Comparison of ENCODE assay signal across 1 cellular context in the genomic region with DNA sequence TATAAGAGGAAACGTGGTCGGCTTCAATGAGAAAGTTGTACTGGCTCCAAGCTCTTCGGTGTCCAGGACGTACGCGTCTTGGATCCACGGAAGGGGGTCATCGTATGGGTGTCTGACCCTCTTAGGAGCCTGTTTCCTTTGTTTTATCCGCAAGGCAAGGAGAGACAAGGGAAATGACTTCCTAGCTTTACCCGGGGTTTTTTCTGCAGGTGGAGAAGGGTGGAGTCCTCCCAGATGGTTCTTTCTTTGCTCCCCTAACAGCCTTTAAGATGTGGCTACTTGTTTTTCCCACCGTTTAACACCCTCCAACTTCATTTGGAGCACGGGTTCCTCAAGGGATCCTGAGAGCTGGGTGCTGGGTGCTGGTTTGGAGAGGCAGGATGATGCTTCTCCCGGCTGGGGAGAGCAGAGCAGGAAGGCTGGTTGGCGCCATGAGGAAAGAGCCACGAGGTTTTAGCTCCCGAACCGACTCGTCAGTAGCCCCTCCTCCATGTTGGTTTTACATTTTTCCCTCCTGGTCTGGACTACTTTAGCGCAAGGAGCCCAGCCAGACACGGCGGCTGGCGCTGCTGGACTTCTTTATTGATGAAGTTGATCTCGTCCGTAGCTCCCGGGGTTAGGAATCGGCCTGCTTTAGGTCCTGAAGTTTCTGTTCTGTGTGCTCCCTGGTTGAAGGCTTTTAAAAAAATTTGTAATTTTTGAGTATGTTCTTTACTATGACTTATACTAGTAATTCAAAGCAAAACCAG.
TF ChIP-seq lines count a peak whose summit lies in the region.

No MANE protein-coding gene starts in this region.

TF ChIP-seq in K562, 482 proteins besides CTCF, POLR2A, EP300 and RAD21 (continued from another document and continues in another):
- TF ChIP-seq, protein P1, sequence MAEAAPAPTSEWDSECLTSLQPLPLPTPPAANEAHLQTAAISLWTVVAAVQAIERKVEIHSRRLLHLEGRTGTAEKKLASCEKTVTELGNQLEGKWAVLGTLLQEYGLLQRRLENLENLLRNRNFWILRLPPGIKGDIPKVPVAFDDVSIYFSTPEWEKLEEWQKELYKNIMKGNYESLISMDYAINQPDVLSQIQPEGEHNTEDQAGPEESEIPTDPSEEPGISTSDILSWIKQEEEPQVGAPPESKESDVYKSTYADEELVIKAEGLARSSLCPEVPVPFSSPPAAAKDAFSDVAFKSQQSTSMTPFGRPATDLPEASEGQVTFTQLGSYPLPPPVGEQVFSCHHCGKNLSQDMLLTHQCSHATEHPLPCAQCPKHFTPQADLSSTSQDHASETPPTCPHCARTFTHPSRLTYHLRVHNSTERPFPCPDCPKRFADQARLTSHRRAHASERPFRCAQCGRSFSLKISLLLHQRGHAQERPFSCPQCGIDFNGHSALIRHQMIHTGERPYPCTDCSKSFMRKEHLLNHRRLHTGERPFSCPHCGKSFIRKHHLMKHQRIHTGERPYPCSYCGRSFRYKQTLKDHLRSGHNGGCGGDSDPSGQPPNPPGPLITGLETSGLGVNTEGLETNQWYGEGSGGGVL (CRISPR knock-in tag; IDR thresholded peaks at IDR 0.05) = no peak
- TF ChIP-seq SIN3B (IDR thresholded peaks at IDR 0.05; ENCODE audit: low read depth) (no peak), SMAD3 (CRISPR knock-in tag; conservative IDR thresholded peaks at IDR 0.05) (no peak), RFX1 (IDR thresholded peaks at IDR 0.05) (no peak), HDGF (IDR thresholded peaks at IDR 0.05) (no peak), RAD51 (IDR thresholded peaks at IDR 0.05; ENCODE audit: borderline replicate concordance, low read depth) (no peak), RBM39 (optimal IDR thresholded peaks at IDR 0.05; ENCODE audit: low read depth, low read length) (peak; percentile 86), ARNT (IDR thresholded peaks at IDR 0.05) (peak in 1 of 2 experiments; percentile 76; a peak in 1 of 4 replicates), TRIM24 (IDR thresholded peaks at IDR 0.05) (no peak), PTRF (tag; IDR thresholded peaks at IDR 0.05) (no peak), GABPB1 (CRISPR knock-in tag; IDR thresholded peaks at IDR 0.05) (no peak), MAFF (IDR thresholded peaks at IDR 0.05; ENCODE audit: low read length) (no peak), ELF4 (CRISPR knock-in tag; IDR thresholded peaks at IDR 0.05) (peak; percentile 33; the same call in 1 of the 2 replicates), ZNF75A (CRISPR knock-in tag; IDR thresholded peaks at IDR 0.05) (no peak), FOXA3 (CRISPR knock-in tag; conservative IDR thresholded peaks at IDR 0.05 in 1 of 2, IDR thresholded peaks at IDR 0.05 in 1 of 2) (peak in 1 of 2 experiments; percentile 38; a peak in 2 of 4 replicates), ZNF197 (CRISPR knock-in tag; IDR thresholded peaks at IDR 0.05; ENCODE audit: low read depth) (no peak), RNF2 (IDR thresholded peaks at IDR 0.05) (peak; percentile 38; the same call in 1 of the 2 replicates), ZNF561 (CRISPR knock-in tag; conservative IDR thresholded peaks at IDR 0.05) (0 out of 2 replicates have a peak, but pooled peaks have one; percentile 26), ZNF436 (CRISPR knock-in tag; IDR thresholded peaks at IDR 0.05) (no peak), TARDBP (IDR thresholded peaks at IDR 0.05) (no peak), ZNF121 (CRISPR knock-in tag; conservative IDR thresholded peaks at IDR 0.05) (no peak), NR1H2 (CRISPR knock-in tag; IDR thresholded peaks at IDR 0.05) (no peak), NFRKB (IDR thresholded peaks at IDR 0.05; ENCODE audit: low read depth) (peak; percentile 95), ZNF766 (CRISPR knock-in tag; conservative IDR thresholded peaks at IDR 0.05) (peak; percentile 57; the same call in 1 of the 2 replicates), RBM17 (IDR thresholded peaks at IDR 0.05; ENCODE audit: borderline replicate concordance, low read depth, low read length) (no peak), MIER1 (IDR thresholded peaks at IDR 0.05; ENCODE audit: low read depth) (no peak), MCM7 (IDR thresholded peaks at IDR 0.05) (no peak), ZNF644 (tag; IDR thresholded peaks at IDR 0.05; ENCODE audit: low read depth) (peak; percentile 19; the same call in 1 of the 2 replicates), SREBF1 (IDR thresholded peaks at IDR 0.05; ENCODE audit: borderline replicate concordance, low read depth, low read length) (no peak), RCOR1 (IDR thresholded peaks at IDR 0.05; ENCODE audit: borderline replicate concordance in 1 of 2, low read depth in 2 of 2, low read length in 2 of 2) (no peak), NR2C1 (IDR thresholded peaks at IDR 0.05) (no peak), NR2C1 (tag; IDR thresholded peaks at IDR 0.05) (no peak), MTF1 (CRISPR knock-in tag; IDR thresholded peaks at IDR 0.05; ENCODE audit: borderline replicate concordance) (no peak), SMARCA4 (IDR thresholded peaks at IDR 0.05) (no peak), SMARCA5 (IDR thresholded peaks at IDR 0.05) (no peak), POU5F1 (IDR thresholded peaks at IDR 0.05; ENCODE audit: borderline replicate concordance, low read depth, low read length, partially characterized antibody) (no peak), NEUROD1 (IDR thresholded peaks at IDR 0.05; ENCODE audit: borderline replicate concordance, low read depth, low read length, partially characterized antibody) (peak; percentile 58), MED1 (CRISPR knock-in tag; IDR thresholded peaks at IDR 0.05; ENCODE audit: borderline replicate concordance) (no peak)
- TF ChIP-seq, protein P2, sequence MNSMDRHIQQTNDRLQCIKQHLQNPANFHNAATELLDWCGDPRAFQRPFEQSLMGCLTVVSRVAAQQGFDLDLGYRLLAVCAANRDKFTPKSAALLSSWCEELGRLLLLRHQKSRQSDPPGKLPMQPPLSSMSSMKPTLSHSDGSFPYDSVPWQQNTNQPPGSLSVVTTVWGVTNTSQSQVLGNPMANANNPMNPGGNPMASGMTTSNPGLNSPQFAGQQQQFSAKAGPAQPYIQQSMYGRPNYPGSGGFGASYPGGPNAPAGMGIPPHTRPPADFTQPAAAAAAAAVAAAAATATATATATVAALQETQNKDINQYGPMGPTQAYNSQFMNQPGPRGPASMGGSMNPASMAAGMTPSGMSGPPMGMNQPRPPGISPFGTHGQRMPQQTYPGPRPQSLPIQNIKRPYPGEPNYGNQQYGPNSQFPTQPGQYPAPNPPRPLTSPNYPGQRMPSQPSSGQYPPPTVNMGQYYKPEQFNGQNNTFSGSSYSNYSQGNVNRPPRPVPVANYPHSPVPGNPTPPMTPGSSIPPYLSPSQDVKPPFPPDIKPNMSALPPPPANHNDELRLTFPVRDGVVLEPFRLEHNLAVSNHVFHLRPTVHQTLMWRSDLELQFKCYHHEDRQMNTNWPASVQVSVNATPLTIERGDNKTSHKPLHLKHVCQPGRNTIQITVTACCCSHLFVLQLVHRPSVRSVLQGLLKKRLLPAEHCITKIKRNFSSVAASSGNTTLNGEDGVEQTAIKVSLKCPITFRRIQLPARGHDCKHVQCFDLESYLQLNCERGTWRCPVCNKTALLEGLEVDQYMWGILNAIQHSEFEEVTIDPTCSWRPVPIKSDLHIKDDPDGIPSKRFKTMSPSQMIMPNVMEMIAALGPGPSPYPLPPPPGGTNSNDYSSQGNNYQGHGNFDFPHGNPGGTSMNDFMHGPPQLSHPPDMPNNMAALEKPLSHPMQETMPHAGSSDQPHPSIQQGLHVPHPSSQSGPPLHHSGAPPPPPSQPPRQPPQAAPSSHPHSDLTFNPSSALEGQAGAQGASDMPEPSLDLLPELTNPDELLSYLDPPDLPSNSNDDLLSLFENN (IDR thresholded peaks at IDR 0.05; ENCODE audit: low read depth in 2 of 2, low read length in 2 of 2) = no peak
- TF ChIP-seq, protein P3, sequence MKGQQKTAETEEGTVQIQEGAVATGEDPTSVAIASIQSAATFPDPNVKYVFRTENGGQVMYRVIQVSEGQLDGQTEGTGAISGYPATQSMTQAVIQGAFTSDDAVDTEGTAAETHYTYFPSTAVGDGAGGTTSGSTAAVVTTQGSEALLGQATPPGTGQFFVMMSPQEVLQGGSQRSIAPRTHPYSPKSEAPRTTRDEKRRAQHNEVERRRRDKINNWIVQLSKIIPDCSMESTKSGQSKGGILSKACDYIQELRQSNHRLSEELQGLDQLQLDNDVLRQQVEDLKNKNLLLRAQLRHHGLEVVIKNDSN (CRISPR knock-in tag; IDR thresholded peaks at IDR 0.05) = no peak
- TF ChIP-seq, protein P4, sequence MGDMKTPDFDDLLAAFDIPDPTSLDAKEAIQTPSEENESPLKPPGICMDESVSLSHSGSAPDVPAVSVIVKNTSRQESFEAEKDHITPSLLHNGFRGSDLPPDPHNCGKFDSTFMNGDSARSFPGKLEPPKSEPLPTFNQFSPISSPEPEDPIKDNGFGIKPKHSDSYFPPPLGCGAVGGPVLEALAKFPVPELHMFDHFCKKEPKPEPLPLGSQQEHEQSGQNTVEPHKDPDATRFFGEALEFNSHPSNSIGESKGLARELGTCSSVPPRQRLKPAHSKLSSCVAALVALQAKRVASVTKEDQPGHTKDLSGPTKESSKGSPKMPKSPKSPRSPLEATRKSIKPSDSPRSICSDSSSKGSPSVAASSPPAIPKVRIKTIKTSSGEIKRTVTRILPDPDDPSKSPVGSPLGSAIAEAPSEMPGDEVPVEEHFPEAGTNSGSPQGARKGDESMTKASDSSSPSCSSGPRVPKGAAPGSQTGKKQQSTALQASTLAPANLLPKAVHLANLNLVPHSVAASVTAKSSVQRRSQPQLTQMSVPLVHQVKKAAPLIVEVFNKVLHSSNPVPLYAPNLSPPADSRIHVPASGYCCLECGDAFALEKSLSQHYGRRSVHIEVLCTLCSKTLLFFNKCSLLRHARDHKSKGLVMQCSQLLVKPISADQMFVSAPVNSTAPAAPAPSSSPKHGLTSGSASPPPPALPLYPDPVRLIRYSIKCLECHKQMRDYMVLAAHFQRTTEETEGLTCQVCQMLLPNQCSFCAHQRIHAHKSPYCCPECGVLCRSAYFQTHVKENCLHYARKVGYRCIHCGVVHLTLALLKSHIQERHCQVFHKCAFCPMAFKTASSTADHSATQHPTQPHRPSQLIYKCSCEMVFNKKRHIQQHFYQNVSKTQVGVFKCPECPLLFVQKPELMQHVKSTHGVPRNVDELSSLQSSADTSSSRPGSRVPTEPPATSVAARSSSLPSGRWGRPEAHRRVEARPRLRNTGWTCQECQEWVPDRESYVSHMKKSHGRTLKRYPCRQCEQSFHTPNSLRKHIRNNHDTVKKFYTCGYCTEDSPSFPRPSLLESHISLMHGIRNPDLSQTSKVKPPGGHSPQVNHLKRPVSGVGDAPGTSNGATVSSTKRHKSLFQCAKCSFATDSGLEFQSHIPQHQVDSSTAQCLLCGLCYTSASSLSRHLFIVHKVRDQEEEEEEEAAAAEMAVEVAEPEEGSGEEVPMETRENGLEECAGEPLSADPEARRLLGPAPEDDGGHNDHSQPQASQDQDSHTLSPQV (IDR thresholded peaks at IDR 0.05) = peak; percentile 86
- TF ChIP-seq, protein P5, sequence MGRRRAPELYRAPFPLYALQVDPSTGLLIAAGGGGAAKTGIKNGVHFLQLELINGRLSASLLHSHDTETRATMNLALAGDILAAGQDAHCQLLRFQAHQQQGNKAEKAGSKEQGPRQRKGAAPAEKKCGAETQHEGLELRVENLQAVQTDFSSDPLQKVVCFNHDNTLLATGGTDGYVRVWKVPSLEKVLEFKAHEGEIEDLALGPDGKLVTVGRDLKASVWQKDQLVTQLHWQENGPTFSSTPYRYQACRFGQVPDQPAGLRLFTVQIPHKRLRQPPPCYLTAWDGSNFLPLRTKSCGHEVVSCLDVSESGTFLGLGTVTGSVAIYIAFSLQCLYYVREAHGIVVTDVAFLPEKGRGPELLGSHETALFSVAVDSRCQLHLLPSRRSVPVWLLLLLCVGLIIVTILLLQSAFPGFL (CRISPR knock-in tag; IDR thresholded peaks at IDR 0.05) = peak; percentile 97; the same call in 1 of the 2 replicates
- TF ChIP-seq, protein P6, sequence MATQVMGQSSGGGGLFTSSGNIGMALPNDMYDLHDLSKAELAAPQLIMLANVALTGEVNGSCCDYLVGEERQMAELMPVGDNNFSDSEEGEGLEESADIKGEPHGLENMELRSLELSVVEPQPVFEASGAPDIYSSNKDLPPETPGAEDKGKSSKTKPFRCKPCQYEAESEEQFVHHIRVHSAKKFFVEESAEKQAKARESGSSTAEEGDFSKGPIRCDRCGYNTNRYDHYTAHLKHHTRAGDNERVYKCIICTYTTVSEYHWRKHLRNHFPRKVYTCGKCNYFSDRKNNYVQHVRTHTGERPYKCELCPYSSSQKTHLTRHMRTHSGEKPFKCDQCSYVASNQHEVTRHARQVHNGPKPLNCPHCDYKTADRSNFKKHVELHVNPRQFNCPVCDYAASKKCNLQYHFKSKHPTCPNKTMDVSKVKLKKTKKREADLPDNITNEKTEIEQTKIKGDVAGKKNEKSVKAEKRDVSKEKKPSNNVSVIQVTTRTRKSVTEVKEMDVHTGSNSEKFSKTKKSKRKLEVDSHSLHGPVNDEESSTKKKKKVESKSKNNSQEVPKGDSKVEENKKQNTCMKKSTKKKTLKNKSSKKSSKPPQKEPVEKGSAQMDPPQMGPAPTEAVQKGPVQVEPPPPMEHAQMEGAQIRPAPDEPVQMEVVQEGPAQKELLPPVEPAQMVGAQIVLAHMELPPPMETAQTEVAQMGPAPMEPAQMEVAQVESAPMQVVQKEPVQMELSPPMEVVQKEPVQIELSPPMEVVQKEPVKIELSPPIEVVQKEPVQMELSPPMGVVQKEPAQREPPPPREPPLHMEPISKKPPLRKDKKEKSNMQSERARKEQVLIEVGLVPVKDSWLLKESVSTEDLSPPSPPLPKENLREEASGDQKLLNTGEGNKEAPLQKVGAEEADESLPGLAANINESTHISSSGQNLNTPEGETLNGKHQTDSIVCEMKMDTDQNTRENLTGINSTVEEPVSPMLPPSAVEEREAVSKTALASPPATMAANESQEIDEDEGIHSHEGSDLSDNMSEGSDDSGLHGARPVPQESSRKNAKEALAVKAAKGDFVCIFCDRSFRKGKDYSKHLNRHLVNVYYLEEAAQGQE (CRISPR knock-in tag; IDR thresholded peaks at IDR 0.05; ENCODE audit: low read depth) = no peak
- TF ChIP-seq, protein P7, sequence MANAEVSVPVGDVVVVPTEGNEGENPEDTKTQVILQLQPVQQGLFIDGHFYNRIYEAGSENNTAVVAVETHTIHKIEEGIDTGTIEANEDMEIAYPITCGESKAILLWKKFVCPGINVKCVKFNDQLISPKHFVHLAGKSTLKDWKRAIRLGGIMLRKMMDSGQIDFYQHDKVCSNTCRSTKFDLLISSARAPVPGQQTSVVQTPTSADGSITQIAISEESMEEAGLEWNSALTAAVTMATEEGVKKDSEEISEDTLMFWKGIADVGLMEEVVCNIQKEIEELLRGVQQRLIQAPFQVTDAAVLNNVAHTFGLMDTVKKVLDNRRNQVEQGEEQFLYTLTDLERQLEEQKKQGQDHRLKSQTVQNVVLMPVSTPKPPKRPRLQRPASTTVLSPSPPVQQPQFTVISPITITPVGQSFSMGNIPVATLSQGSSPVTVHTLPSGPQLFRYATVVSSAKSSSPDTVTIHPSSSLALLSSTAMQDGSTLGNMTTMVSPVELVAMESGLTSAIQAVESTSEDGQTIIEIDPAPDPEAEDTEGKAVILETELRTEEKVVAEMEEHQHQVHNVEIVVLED (CRISPR knock-in tag; IDR thresholded peaks at IDR 0.05) = no peak
